Comparison of ENCODE assay signal across 16 cellular contexts in the genomic region with DNA sequence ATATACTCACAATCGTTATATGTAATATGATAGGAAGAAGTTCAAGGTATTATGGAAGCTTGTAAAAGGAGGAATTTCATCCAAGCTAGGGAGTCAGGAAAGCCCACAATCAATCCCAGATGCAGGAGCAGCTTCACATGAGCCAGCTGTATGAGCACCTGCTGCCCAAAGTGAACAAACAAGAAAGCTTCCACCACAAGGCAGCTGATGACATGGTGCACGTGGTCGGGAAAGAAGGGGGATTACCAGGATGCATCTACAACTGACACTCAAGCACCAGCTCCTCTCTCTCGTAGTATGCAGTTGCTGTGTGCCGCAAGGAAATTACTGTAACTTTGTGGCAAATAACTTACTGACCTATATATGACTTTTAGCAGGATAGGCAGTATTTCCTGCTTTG.
"Had no signal": no experiment of that assay in that cellular context is flagged by ENCODE, and none has a peak within 500 bp of the region (broad histone marks: within the 10 kb centered on the region; RNA-seq: fewer than 3 reads in every experiment).

No MANE protein-coding gene starts in this region.

- H3K4me1 Mint-ChIP-seq: activated CD4-positive, alpha-beta T cell treated with anti-CD3 and anti-CD28 coated beads, Interleukin-2, amount 10 ng/mL, durations not matched to agents 7 days and 5 days; activated naive CD8-positive, alpha-beta T cell treated with anti-CD3 and anti-CD28 coated beads for 36 hours had no signal

- H3K4me3 ChIP-seq: body of pancreas, right atrium auricular region, transverse colon, vagina had no signal

- H3K36me3 ChIP-seq: right atrium auricular region, transverse colon, vagina had no signal

- H3K36me3 Mint-ChIP-seq: activated naive CD8-positive, alpha-beta T cell treated with anti-CD3 and anti-CD28 coated beads for 36 hours; natural killer cell treated with Interleukin-12 subunit alpha and Interleukin-12 subunit beta and Interleukin-15 and Interleukin-18, amount 100 ng/mL, for 72 hours had no signal

- H3K27me3 Mint-ChIP-seq: activated CD4-positive, alpha-beta T cell treated with anti-CD3 and anti-CD28 coated beads, Interleukin-2, amount 10 ng/mL, durations not matched to agents 7 days and 5 days; activated naive CD8-positive, alpha-beta T cell treated with anti-CD3 and anti-CD28 coated beads for 36 hours; natural killer cell treated with Interleukin-12 subunit alpha and Interleukin-12 subunit beta and Interleukin-15 and Interleukin-18, amount 100 ng/mL, for 72 hours had no signal

- H3K27ac Mint-ChIP-seq: activated CD4-positive, alpha-beta T cell treated with anti-CD3 and anti-CD28 coated beads, Interleukin-2, amount 10 ng/mL, durations not matched to agents 7 days and 5 days; activated naive CD8-positive, alpha-beta T cell treated with anti-CD3 and anti-CD28 coated beads for 36 hours; natural killer cell treated with Interleukin-12 subunit alpha and Interleukin-12 subunit beta and Interleukin-15 and Interleukin-18, amount 100 ng/mL, for 72 hours had no signal

- H3K27ac ChIP-seq: body of pancreas, right atrium auricular region, vagina had no signal

- ATAC-seq: body of pancreas, esophagus mucosa, left ventricle myocardium superior had no signal

- H3K9me3 ChIP-seq: body of pancreas, right atrium auricular region, transverse colon, vagina had no signal

- DNase-seq: activated CD4-positive, alpha-beta T cell treated with anti-CD3 and anti-CD28 coated beads, Interleukin-2, amount 10 ng/mL, durations not matched to agents 7 days and 5 days; activated naive CD8-positive, alpha-beta T cell treated with anti-CD3 and anti-CD28 coated beads for 36 hours; body of pancreas; caudate nucleus; hypothalamus; kidney; left ventricle myocardium superior; mesenchymal stem cell; small intestine; stimulated activated CD4-positive, alpha-beta T cell treated with anti-CD3 and anti-CD28 coated beads, Interleukin-4, amount 100 ng/mL, for 24 hours; stimulated activated naive CD4-positive, alpha-beta T cell; transverse colon had no signal

- H3K9me3 Mint-ChIP-seq: activated CD4-positive, alpha-beta T cell treated with anti-CD3 and anti-CD28 coated beads, Interleukin-2, amount 10 ng/mL, durations not matched to agents 7 days and 5 days; activated naive CD8-positive, alpha-beta T cell treated with anti-CD3 and anti-CD28 coated beads for 36 hours; natural killer cell treated with Interleukin-12 subunit alpha and Interleukin-12 subunit beta and Interleukin-15 and Interleukin-18, amount 100 ng/mL, for 72 hours had no signal

- H3K4me3 Mint-ChIP-seq: activated CD4-positive, alpha-beta T cell treated with anti-CD3 and anti-CD28 coated beads, Interleukin-2, amount 10 ng/mL, durations not matched to agents 7 days and 5 days; activated naive CD8-positive, alpha-beta T cell treated with anti-CD3 and anti-CD28 coated beads for 36 hours; natural killer cell treated with Interleukin-12 subunit alpha and Interleukin-12 subunit beta and Interleukin-15 and Interleukin-18, amount 100 ng/mL, for 72 hours had no signal

- H3K27me3 ChIP-seq: body of pancreas, right atrium auricular region, transverse colon, vagina had no signal

- H3K4me1 ChIP-seq: body of pancreas, right atrium auricular region, vagina had no signal
